In the genomic region with DNA sequence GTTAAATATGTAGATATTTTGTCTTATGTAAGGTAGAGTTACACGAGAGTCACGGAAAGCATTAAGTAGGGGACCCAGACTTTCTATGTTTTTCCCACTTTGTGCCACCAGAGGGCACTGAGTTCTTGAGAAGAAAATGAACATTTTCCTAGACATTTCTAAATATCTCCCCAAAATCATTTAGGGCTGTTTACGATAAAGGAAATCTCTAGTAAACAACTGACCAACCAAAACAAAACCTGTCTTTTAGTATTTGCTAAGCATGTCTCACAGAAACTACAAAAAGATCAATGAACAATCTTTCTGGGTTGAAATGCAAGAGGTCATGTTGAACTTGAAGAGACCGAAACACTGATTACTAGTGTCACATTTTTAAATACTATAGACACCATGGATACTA, we compare ENCODE assay signal across 8 cellular contexts. TPM values are rescaled to one million over a fixed set of nuclear protein-coding genes. Genes with fewer than 3 reads are reported as not detected.
DNase-seq lines count a peak whose midpoint lies in the region; ATAC-seq, FAIRE-seq and TF ChIP-seq lines count a peak whose summit lies in the region.

No MANE protein-coding gene starts in this region.

- H3K4me2 ChIP-seq in DOHH2 (ENCODE audit: low read length) = no peak overlapping the region

- no peak for TF ChIP-seq POLR2A in gastroesophageal sphincter (IDR thresholded peaks at IDR 0.05)

- H3K79me2 ChIP-seq in DOHH2 (ENCODE audit: control insufficient read depth, low read length) = no peaks in the 10 kb centered on the region

- peak; percentile 89 for DNase-seq in A673 (ENCODE audit: low spot score)
- DNase-seq in HAP-1 (ENCODE audit: low spot score in 2 of 2) = peak; percentile 72 to 75
- peak; percentile 6 for DNase-seq in NCI-H1092 treated with DMSO at 0.1 percent for 48 hours (lab: John Stamatoyannopoulos, UW)
- DNase-seq in activated T-cell treated with anti-CD3 and anti-CD28 coated beads for 4 hours = peak; percentile 23
- DNase-seq in small intestine = peak; percentile 47
- DNase-seq in NCI-H1930 (lab: John Stamatoyannopoulos, UW) = no peak

- peaks cover 52% of the 10 kb centered on the region for H3K4me1 ChIP-seq in A673 (ENCODE audit: insufficient read depth, low read length, poor library complexity, severe bottlenecking)
- H3K4me1 ChIP-seq in DOHH2 (ENCODE audit: control insufficient read depth, low read length) = no peaks in the 10 kb centered on the region
- H3K4me1 ChIP-seq in HAP-1 = no peaks in the 10 kb centered on the region
- H3K4me1 ChIP-seq in gastroesophageal sphincter = no peaks in the 10 kb centered on the region
- no peaks in the 10 kb centered on the region for H3K4me1 ChIP-seq in small intestine (ENCODE audit: control insufficient read depth in 2 of 2, insufficient read depth in 1 of 2, low read depth in 1 of 2, low read length in 1 of 2)

- no peaks in the 10 kb centered on the region for H3K9me2 ChIP-seq in DOHH2 (replicated peaks; ENCODE audit: control insufficient read depth, low read length)

- no TSS peak for BruUV-seq in A673 (replicated peaks; lab: Mats Ljungman, UMichigan)

- H3K4me3 ChIP-seq in A673 (ENCODE audit: low read depth, low read length, poor library complexity, severe bottlenecking) = no peak overlapping the region
- H3K4me3 ChIP-seq in DOHH2 (ENCODE audit: low read length) = no peak overlapping the region
- H3K4me3 ChIP-seq in HAP-1 = no peak overlapping the region
- H3K4me3 ChIP-seq in gastroesophageal sphincter = no peak overlapping the region
- H3K4me3 ChIP-seq in small intestine (ENCODE audit: low read depth in 1 of 2, low read length in 2 of 2) = no peak overlapping the region

- in situ Hi-C loops in HAP-1 (cut with MboI; ENCODE audit: low sequenced_read_pairs) = no loop called here

- no peaks in the 10 kb centered on the region for H3F3A ChIP-seq in DOHH2 (ENCODE audit: control insufficient read depth, insufficient read depth)

- no peak for ATAC-seq in gastroesophageal sphincter

- CTCF ChIA-PET in A673 (lab: Charles Lee) = interaction anchor here (1.0 to 1.4 kb wide), 2 partner anchors 243 to 745 kb away, joined by 5 read pairs; no protein-coding TSS in a partner anchor

- POLR2A ChIA-PET in A673 (lab: Charles Lee; ENCODE audit: low non-redundant PET) = no interaction called here

- intact Hi-C loops in A673 (cut with micrococcal nuclease; ENCODE audit: unreplicated experiment) = loop anchor here (1.0 to 10.0 kb wide), 3 partner anchors 245 to 915 kb away; no protein-coding TSS in a partner anchor

- H3K27me3 ChIP-seq in A673 (replicated peaks; ENCODE audit: insufficient read depth, low read depth, low read length, poor library complexity) (no peaks in the 10 kb centered on the region), DOHH2 (ENCODE audit: control insufficient read depth, low read length) (peaks cover 3% of the 10 kb centered on the region; the same call in 1 of the 2 replicates), HAP-1 (ENCODE audit: low read depth) (no peaks in the 10 kb centered on the region), gastroesophageal sphincter (no peaks in the 10 kb centered on the region), small intestine (ENCODE audit: control insufficient read depth in 2 of 2, insufficient read depth in 2 of 2, low read length in 2 of 2) (no peaks in the 10 kb centered on the region)

- 36 to 43% methylated on average over 4 of the region's 4 CpGs for WGBS in gastroesophageal sphincter (ENCODE audit: low coverage in 1 of 2), 2 donors
- 38 to 50% (median 40%) methylated on average over 4 of the region's 4 CpGs for WGBS in small intestine, 3 donors

- H3K27ac ChIP-seq in A673 (ENCODE audit: low read depth, low read length, poor library complexity, severe bottlenecking) (peak overlapping the region; percentile 18), DOHH2 (ENCODE audit: low read depth, low read length) (no peak overlapping the region), gastroesophageal sphincter (no peak overlapping the region), small intestine (ENCODE audit: low read depth in 1 of 2, low read length in 1 of 2) (no peak overlapping the region)

- H3K9me3 ChIP-seq in A673 (ENCODE audit: low read depth, low read length, poor library complexity, severe bottlenecking) (no peaks in the 10 kb centered on the region), DOHH2 (ENCODE audit: control insufficient read depth, insufficient read depth, low read length) (no peaks in the 10 kb centered on the region), HAP-1 (no peaks in the 10 kb centered on the region), gastroesophageal sphincter (no peaks in the 10 kb centered on the region), small intestine (ENCODE audit: control insufficient read depth, low read depth) (no peaks in the 10 kb centered on the region)

- no peak for TF ChIP-seq EP300 in gastroesophageal sphincter (IDR thresholded peaks at IDR 0.05)

- H3K36me3 ChIP-seq in A673 (ENCODE audit: insufficient read depth, low read length, poor library complexity, severe bottlenecking) (peaks cover 35% of the 10 kb centered on the region), DOHH2 (ENCODE audit: control insufficient read depth, low read length) (no peaks in the 10 kb centered on the region), HAP-1 (replicated peaks) (no peaks in the 10 kb centered on the region), gastroesophageal sphincter (peaks cover 0 to 16% of the 10 kb centered on the region in 2 donors), small intestine (ENCODE audit: control insufficient read depth in 2 of 2, insufficient read depth in 2 of 2, low read length in 2 of 2) (no peaks in the 10 kb centered on the region)

- TF ChIP-seq CTCF in A673 (conservative IDR thresholded peaks at IDR 0.05; ENCODE audit: low read depth, low read length) (peak; percentile 80), DOHH2 (IDR thresholded peaks at IDR 0.05; ENCODE audit: low read depth, low read length, poor library complexity, severe bottlenecking) (peak; percentile 65), gastroesophageal sphincter (IDR thresholded peaks at IDR 0.05) (peak; percentile 39 to 54 (median 46))

- no peaks in the 10 kb centered on the region for H4K20me1 ChIP-seq in DOHH2 (ENCODE audit: control insufficient read depth, insufficient read depth, low read depth, low read length)

- no peak for FAIRE-seq in small intestine (lab: Jason Lieb, UNC)

RNA-seq across cellular contexts. Expression of a gene that starts 16.1 kb away (rescaled TPM):
- total RNA-seq in A673 (2021) = 47.5 and 50.6 TPM in 2 replicates
- not detected for total RNA-seq in gastroesophageal sphincter
- polyA plus RNA-seq in small intestine = not detected

RNA-seq across cellular contexts. Expression of a gene that starts 33.2 kb away (rescaled TPM):
- 33.7 and 36.5 TPM in 2 replicates for total RNA-seq in A673 (2021)
- 10 to 100 TPM; 42.3 to 63.3 (median 44.2) TPM for total RNA-seq in gastroesophageal sphincter
- 10 to 100 TPM; 32.9 to 66.0 (median 62.1) TPM for polyA plus RNA-seq in small intestine

Comparison
In these comparisons a context has a peak if more than half of its experiments do, and no peak if none do; other contexts are left out.
1. DNase-seq: peak in A673 (single experiment), HAP-1 (2 of 2), NCI-H1092 treated with DMSO at 0.1 percent for 48 hours (single experiment), activated T-cell treated with anti-CD3 and anti-CD28 coated beads for 4 hours (single experiment) and small intestine (single experiment); none in NCI-H1930 (0 of 2).
2. RNA of a gene that starts 16.1 kb away (total RNA-seq): 47.5 to 50.6 TPM in A673; not detected in gastroesophageal sphincter; every median in the first group is over 10 times any median in the second.
3. Peak in every context shown above with its lines, with median percentiles within 50 percentile points of each other: CTCF ChIP-seq.